In genomic region chr5:157756122-157756521, GRCh38 we compare ENCODE assay signal across 35 cellular contexts.
"Had no signal": no experiment of that assay in that cellular context is flagged by ENCODE, and none has a peak within 500 bp of the region (broad histone marks: within the 10 kb centered on the region; RNA-seq: fewer than 3 reads in every experiment).

No MANE protein-coding gene starts in this region.

- H3K9me3 Mint-ChIP-seq: activated naive CD4-positive, alpha-beta T cell treated with anti-CD3 and anti-CD28 coated beads for 36 hours; activated naive CD4-positive, alpha-beta T cell treated with anti-CD3 and anti-CD28 coated beads, Interleukin-2, amount 10 ng/mL, durations not matched to agents 7 days and 5 days; activated naive CD4-positive, alpha-beta T cell treated with anti-CD3 and anti-CD28 coated beads, Interleukin-2, amount 50 U/mL, for 24 hours; activated naive CD4-positive, alpha-beta T cell treated with anti-CD3 and anti-CD28 coated beads, Interleukin-2, amount 50 U/mL, for 72 hours; activated naive CD8-positive, alpha-beta T cell treated with anti-CD3 and anti-CD28 coated beads for 36 hours; activated naive CD8-positive, alpha-beta T cell treated with anti-CD3 and anti-CD28 coated beads, Interleukin-2, amount 10 ng/mL, durations not matched to agents 7 days and 5 days; activated naive CD8-positive, alpha-beta T cell treated with anti-CD3 and anti-CD28 coated beads, Interleukin-2, amount 50 U/mL, for 24 hours; activated T-cell treated with anti-CD3 and anti-CD28 coated beads, Interleukin-2, amount 50 U/mL, for 24 hours; activated T-cell treated with anti-CD3 and anti-CD28 coated beads, Interleukin-2, amount 50 U/mL, for 4 hours; activated T-cell treated with anti-CD3 and anti-CD28 coated beads, Interleukin-2, amount 50 U/mL, for 72 hours; activated T-helper 1 cell treated with anti-CD3 and anti-CD28 coated beads, Interleukin-12 subunit alpha, Interleukin-12 subunit beta, Interleukin-2, Interleukin-4 antibody, amounts not matched to agents 30 ng/mL and 10 ng/mL and 1 ng/mL, durations not matched to agents 14 hours and 24 hours and 36 hours; activated T-helper 17 cell treated with anti-CD3 and anti-CD28 coated beads, Interleukin-2, amount 50 U/mL, for 72 hours; activated T-helper 2 cell treated with anti-CD3 and anti-CD28 coated beads, Interferon-gamma antibody, Interleukin-2, Interleukin-4, amounts not matched to agents 10 μg/mL and 5 μg/mL and 100 μg/mL, durations not matched to agents 14 hours and 24 hours and 36 hours; brain; central memory CD8-positive, alpha-beta T cell had no signal

- DNase-seq: activated effector memory CD4-positive, alpha-beta T cell treated with anti-CD3 and anti-CD28 coated beads, Interleukin-2, amount 50 U/mL, for 16 hours; activated effector memory CD4-positive, alpha-beta T cell treated with Interleukin-2 at 50 U/mL for 16 hours; activated gamma-delta T cell; activated gamma-delta T cell treated with Interleukin-2 at 50 U/mL for 16 hours; activated naive CD4-positive, alpha-beta T cell; activated naive CD4-positive, alpha-beta T cell treated with anti-CD3 and anti-CD28 coated beads for 36 hours; activated naive CD4-positive, alpha-beta T cell treated with anti-CD3 and anti-CD28 coated beads, Interleukin-2, amount 10 ng/mL, durations not matched to agents 7 days and 5 days; activated naive CD4-positive, alpha-beta T cell treated with anti-CD3 and anti-CD28 coated beads, Interleukin-2, amount 50 U/mL, for 16 hours; activated naive CD4-positive, alpha-beta T cell treated with Interleukin-2 at 50 U/mL for 16 hours; activated naive CD8-positive, alpha-beta T cell treated with anti-CD3 and anti-CD28 coated beads for 36 hours; activated naive CD8-positive, alpha-beta T cell treated with anti-CD3 and anti-CD28 coated beads, Interleukin-2, amount 10 ng/mL, durations not matched to agents 7 days and 5 days; activated naive CD8-positive, alpha-beta T cell treated with anti-CD3 and anti-CD28 coated beads, Interleukin-2, amount 50 U/mL, for 24 hours; activated T-cell treated with anti-CD3 and anti-CD28 coated beads, Interleukin-2, amount 50 U/mL, for 1 hour; activated T-cell treated with anti-CD3 and anti-CD28 coated beads, Interleukin-2, amount 50 U/mL, for 24 hours; activated T-cell treated with anti-CD3 and anti-CD28 coated beads, Interleukin-2, amount 50 U/mL, for 4 hours; activated T-cell treated with anti-CD3 and anti-CD28 coated beads, Interleukin-2, amount 50 U/mL, for 48 hours; activated T-cell treated with anti-CD3 and anti-CD28 coated beads, Interleukin-2, amount 50 U/mL, for 72 hours; adrenal gland; amniotic stem cell; amygdala; anterior cingulate cortex; aorta; body of pancreas; brain microvascular endothelial cell; caudate nucleus; central memory CD4-positive, alpha-beta T cell; cerebellar nuclear complex had no signal

- H3K36me3 Mint-ChIP-seq: activated naive CD4-positive, alpha-beta T cell treated with anti-CD3 and anti-CD28 coated beads, Interleukin-2, amount 50 U/mL, for 72 hours had no signal

- ATAC-seq: activated naive CD8-positive, alpha-beta T cell treated with anti-CD3 and anti-CD28 coated beads, Interleukin-2, amount 50 U/mL, for 24 hours; activated T-cell treated with anti-CD3 and anti-CD28 coated beads, Interleukin-2, amount 50 U/mL, for 4 hours; activated T-helper 17 cell treated with anti-CD3 and anti-CD28 coated beads, Interleukin-2, amount 50 U/mL, for 72 hours; body of pancreas had no signal

- H3K4me1 Mint-ChIP-seq: activated naive CD4-positive, alpha-beta T cell treated with anti-CD3 and anti-CD28 coated beads, Interleukin-2, amount 10 ng/mL, durations not matched to agents 7 days and 5 days; activated naive CD4-positive, alpha-beta T cell treated with anti-CD3 and anti-CD28 coated beads, Interleukin-2, amount 50 U/mL, for 24 hours; activated T-helper 17 cell treated with anti-CD3 and anti-CD28 coated beads, Interleukin-2, amount 50 U/mL, for 72 hours; brain; central memory CD8-positive, alpha-beta T cell had no signal

- H3K27ac Mint-ChIP-seq: activated naive CD4-positive, alpha-beta T cell treated with anti-CD3 and anti-CD28 coated beads for 36 hours; activated naive CD4-positive, alpha-beta T cell treated with anti-CD3 and anti-CD28 coated beads, Interleukin-2, amount 10 ng/mL, durations not matched to agents 7 days and 5 days; activated naive CD4-positive, alpha-beta T cell treated with anti-CD3 and anti-CD28 coated beads, Interleukin-2, amount 50 U/mL, for 24 hours; activated naive CD8-positive, alpha-beta T cell; activated naive CD8-positive, alpha-beta T cell treated with anti-CD3 and anti-CD28 coated beads for 36 hours; activated naive CD8-positive, alpha-beta T cell treated with anti-CD3 and anti-CD28 coated beads, Interleukin-2, amount 10 ng/mL, durations not matched to agents 7 days and 5 days; activated naive CD8-positive, alpha-beta T cell treated with anti-CD3 and anti-CD28 coated beads, Interleukin-2, amount 50 U/mL, for 24 hours; activated T-cell treated with anti-CD3 and anti-CD28 coated beads, Interleukin-2, amount 50 U/mL, for 24 hours; activated T-cell treated with anti-CD3 and anti-CD28 coated beads, Interleukin-2, amount 50 U/mL, for 72 hours; activated T-helper 1 cell treated with anti-CD3 and anti-CD28 coated beads, Interleukin-12 subunit alpha, Interleukin-12 subunit beta, Interleukin-2, Interleukin-4 antibody, amounts not matched to agents 30 ng/mL and 10 ng/mL and 1 ng/mL, durations not matched to agents 14 hours and 24 hours and 36 hours; activated T-helper 17 cell treated with anti-CD3 and anti-CD28 coated beads, Interleukin-2, amount 50 U/mL, for 72 hours; activated T-helper 2 cell treated with anti-CD3 and anti-CD28 coated beads, Interferon-gamma antibody, Interleukin-2, Interleukin-4, amounts not matched to agents 10 μg/mL and 5 μg/mL and 100 μg/mL, durations not matched to agents 14 hours and 24 hours and 36 hours; brain had no signal

- H3K4me3 Mint-ChIP-seq: activated naive CD4-positive, alpha-beta T cell treated with anti-CD3 and anti-CD28 coated beads for 36 hours; activated naive CD4-positive, alpha-beta T cell treated with anti-CD3 and anti-CD28 coated beads, Interleukin-2, amount 10 ng/mL, durations not matched to agents 7 days and 5 days; activated naive CD4-positive, alpha-beta T cell treated with anti-CD3 and anti-CD28 coated beads, Interleukin-2, amount 50 U/mL, for 24 hours; activated naive CD8-positive, alpha-beta T cell; activated naive CD8-positive, alpha-beta T cell treated with anti-CD3 and anti-CD28 coated beads for 36 hours; activated naive CD8-positive, alpha-beta T cell treated with anti-CD3 and anti-CD28 coated beads, Interleukin-2, amount 10 ng/mL, durations not matched to agents 7 days and 5 days; activated naive CD8-positive, alpha-beta T cell treated with anti-CD3 and anti-CD28 coated beads, Interleukin-2, amount 50 U/mL, for 24 hours; activated T-cell treated with anti-CD3 and anti-CD28 coated beads, Interleukin-2, amount 50 U/mL, for 24 hours; activated T-cell treated with anti-CD3 and anti-CD28 coated beads, Interleukin-2, amount 50 U/mL, for 4 hours; activated T-cell treated with anti-CD3 and anti-CD28 coated beads, Interleukin-2, amount 50 U/mL, for 72 hours; activated T-helper 1 cell treated with anti-CD3 and anti-CD28 coated beads, Interleukin-12 subunit alpha, Interleukin-12 subunit beta, Interleukin-2, Interleukin-4 antibody, amounts not matched to agents 30 ng/mL and 10 ng/mL and 1 ng/mL, durations not matched to agents 14 hours and 24 hours and 36 hours; activated T-helper 17 cell treated with anti-CD3 and anti-CD28 coated beads, Interleukin-2, amount 50 U/mL, for 72 hours; brain; central memory CD8-positive, alpha-beta T cell had no signal
